24 cellular contexts compared by ENCODE assay signal in genomic region chr5:73838901-73839300, GRCh38.
"Had no signal": no experiment of that assay in that cellular context is flagged by ENCODE, and none has a peak within 500 bp of the region (broad histone marks: within the 10 kb centered on the region; RNA-seq: fewer than 3 reads in every experiment).

No MANE protein-coding gene starts in this region.

- DNase-seq: IMR-90, Karpas-422, KG1, MG63, NCI-H1092, NCI-H1105 treated with DMSO at 0.1 percent for 48 hours, NCI-H1417 treated with DMSO at 0.1 percent for 48 hours, NCI-H146, NCI-H1694 treated with DMSO at 0.1 percent for 48 hours, NCI-H2029, NCI-H2081 treated with DMSO at 0.1 percent for 48 hours, NCI-H2171, NCI-H226, NCI-H446, NCI-H510A, NCI-H524 treated with DMSO at 0.1 percent for 48 hours, NCI-H69, NCI-H774, Right ventricle myocardium superior, RPMI8226, SIG-M5 had no signal

- H3K4me3 ChIP-seq: MG63, SJSA1, SK-N-MC had no signal

- H3K27me3 ChIP-seq: MG63, SJSA1 had no signal

- H3K27ac ChIP-seq: SJSA1, SK-N-MC had no signal

- FAIRE-seq: RCC 7860 had no signal

- H3K9me3 ChIP-seq: SJSA1 had no signal
